ENCODE assay signal across 1 cellular context in the genomic region with DNA sequence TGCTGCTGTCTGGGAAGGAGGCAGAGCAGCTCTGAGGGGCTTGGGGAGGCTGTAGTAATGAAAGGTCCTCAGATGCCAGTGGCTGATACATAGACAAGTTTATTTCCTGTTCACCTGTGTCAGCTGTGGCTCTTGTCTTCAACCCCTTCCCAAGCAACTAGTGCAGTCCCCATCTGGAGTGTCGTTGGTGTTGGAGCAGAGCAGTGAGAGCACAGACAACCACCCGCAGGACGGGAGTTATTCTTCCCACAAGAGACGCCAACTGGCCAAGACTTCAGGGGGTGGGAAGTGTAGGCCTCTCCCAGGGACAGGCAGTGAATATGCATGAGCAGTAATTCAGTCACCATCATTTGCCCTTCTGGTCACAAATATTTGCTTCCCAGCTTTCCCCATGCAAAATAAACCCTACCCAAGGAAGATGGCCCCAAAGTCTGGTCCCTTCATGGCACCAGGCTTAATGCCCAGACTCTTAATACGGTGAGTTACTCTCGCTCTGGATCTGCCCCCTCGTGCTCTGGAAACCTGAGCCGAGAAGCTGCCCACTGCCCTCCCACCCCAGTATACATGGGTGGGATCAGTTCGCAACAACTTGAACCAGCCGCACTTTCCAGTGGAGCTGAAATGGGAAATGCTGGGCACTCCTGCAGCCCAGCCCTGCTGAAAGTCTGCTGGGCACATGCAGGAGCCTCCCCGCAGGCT.
TF ChIP-seq lines count a peak whose summit lies in the region.

No MANE protein-coding gene starts in this region.

TF ChIP-seq in GM23338, 12 proteins besides CTCF, POLR2A, EP300 and RAD21 (continued from another document):
- TF ChIP-seq, protein P1, sequence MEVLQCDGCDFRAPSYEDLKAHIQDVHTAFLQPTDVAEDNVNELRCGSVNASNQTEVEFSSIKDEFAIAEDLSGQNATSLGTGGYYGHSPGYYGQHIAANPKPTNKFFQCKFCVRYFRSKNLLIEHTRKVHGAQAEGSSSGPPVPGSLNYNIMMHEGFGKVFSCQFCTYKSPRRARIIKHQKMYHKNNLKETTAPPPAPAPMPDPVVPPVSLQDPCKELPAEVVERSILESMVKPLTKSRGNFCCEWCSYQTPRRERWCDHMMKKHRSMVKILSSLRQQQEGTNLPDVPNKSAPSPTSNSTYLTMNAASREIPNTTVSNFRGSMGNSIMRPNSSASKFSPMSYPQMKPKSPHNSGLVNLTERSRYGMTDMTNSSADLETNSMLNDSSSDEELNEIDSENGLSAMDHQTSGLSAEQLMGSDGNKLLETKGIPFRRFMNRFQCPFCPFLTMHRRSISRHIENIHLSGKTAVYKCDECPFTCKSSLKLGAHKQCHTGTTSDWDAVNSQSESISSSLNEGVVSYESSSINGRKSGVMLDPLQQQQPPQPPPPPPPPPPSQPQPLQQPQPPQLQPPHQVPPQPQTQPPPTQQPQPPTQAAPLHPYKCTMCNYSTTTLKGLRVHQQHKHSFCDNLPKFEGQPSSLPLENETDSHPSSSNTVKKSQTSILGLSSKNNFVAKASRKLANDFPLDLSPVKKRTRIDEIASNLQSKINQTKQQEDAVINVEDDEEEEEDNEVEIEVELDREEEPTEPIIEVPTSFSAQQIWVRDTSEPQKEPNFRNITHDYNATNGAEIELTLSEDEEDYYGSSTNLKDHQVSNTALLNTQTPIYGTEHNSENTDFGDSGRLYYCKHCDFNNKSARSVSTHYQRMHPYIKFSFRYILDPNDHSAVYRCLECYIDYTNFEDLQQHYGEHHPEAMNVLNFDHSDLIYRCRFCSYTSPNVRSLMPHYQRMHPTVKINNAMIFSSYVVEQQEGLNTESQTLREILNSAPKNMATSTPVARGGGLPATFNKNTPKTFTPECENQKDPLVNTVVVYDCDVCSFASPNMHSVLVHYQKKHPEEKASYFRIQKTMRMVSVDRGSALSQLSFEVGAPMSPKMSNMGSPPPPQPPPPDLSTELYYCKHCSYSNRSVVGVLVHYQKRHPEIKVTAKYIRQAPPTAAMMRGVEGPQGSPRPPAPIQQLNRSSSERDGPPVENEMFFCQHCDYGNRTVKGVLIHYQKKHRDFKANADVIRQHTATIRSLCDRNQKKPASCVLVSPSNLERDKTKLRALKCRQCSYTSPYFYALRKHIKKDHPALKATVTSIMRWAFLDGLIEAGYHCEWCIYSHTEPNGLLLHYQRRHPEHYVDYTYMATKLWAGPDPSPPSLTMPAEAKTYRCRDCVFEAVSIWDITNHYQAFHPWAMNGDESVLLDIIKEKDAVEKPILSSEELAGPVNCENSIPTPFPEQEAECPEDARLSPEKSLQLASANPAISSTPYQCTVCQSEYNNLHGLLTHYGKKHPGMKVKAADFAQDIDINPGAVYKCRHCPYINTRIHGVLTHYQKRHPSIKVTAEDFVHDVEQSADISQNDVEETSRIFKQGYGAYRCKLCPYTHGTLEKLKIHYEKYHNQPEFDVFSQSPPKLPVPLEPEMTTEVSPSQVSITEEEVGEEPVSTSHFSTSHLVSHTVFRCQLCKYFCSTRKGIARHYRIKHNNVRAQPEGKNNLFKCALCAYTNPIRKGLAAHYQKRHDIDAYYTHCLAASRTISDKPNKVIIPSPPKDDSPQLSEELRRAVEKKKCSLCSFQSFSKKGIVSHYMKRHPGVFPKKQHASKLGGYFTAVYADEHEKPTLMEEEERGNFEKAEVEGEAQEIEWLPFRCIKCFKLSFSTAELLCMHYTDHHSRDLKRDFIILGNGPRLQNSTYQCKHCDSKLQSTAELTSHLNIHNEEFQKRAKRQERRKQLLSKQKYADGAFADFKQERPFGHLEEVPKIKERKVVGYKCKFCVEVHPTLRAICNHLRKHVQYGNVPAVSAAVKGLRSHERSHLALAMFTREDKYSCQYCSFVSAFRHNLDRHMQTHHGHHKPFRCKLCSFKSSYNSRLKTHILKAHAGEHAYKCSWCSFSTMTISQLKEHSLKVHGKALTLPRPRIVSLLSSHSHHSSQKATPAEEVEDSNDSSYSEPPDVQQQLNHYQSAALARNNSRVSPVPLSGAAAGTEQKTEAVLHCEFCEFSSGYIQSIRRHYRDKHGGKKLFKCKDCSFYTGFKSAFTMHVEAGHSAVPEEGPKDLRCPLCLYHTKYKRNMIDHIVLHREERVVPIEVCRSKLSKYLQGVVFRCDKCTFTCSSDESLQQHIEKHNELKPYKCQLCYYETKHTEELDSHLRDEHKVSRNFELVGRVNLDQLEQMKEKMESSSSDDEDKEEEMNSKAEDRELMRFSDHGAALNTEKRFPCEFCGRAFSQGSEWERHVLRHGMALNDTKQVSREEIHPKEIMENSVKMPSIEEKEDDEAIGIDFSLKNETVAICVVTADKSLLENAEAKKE (CRISPR knock-in tag; IDR thresholded peaks at IDR 0.05), result no peak
- TF ChIP-seq STAT1 (IDR thresholded peaks at IDR 0.05; ENCODE audit: unreplicated experiment), result no peak
- TF ChIP-seq, protein P2, sequence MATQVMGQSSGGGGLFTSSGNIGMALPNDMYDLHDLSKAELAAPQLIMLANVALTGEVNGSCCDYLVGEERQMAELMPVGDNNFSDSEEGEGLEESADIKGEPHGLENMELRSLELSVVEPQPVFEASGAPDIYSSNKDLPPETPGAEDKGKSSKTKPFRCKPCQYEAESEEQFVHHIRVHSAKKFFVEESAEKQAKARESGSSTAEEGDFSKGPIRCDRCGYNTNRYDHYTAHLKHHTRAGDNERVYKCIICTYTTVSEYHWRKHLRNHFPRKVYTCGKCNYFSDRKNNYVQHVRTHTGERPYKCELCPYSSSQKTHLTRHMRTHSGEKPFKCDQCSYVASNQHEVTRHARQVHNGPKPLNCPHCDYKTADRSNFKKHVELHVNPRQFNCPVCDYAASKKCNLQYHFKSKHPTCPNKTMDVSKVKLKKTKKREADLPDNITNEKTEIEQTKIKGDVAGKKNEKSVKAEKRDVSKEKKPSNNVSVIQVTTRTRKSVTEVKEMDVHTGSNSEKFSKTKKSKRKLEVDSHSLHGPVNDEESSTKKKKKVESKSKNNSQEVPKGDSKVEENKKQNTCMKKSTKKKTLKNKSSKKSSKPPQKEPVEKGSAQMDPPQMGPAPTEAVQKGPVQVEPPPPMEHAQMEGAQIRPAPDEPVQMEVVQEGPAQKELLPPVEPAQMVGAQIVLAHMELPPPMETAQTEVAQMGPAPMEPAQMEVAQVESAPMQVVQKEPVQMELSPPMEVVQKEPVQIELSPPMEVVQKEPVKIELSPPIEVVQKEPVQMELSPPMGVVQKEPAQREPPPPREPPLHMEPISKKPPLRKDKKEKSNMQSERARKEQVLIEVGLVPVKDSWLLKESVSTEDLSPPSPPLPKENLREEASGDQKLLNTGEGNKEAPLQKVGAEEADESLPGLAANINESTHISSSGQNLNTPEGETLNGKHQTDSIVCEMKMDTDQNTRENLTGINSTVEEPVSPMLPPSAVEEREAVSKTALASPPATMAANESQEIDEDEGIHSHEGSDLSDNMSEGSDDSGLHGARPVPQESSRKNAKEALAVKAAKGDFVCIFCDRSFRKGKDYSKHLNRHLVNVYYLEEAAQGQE (IDR thresholded peaks at IDR 0.05; ENCODE audit: unreplicated experiment), result no peak
- TF ChIP-seq ZNF331 (CRISPR knock-in tag; IDR thresholded peaks at IDR 0.05; ENCODE audit: low read depth), result no peak
- no peak for TF ChIP-seq EZH2phosphoT487 (IDR thresholded peaks at IDR 0.05; ENCODE audit: unreplicated experiment)
